8 cellular contexts compared by ENCODE assay signal in genomic region chr2:197309369-197310231, GRCh38. TPM values are rescaled to one million over a fixed set of nuclear protein-coding genes. Genes with fewer than 3 reads are reported as not detected.
A peak's percentile ranks its signal among the peaks of the same experiment; 100 is the strongest.
DNase-seq lines count a peak whose midpoint lies in the region; TF ChIP-seq lines count a peak whose summit lies in the region.

No MANE protein-coding gene starts in this region.

- peaks cover 30% of the 10 kb centered on the region for H3K36me3 Mint-ChIP-seq in activated naive CD8-positive, alpha-beta T cell treated with anti-CD3 and anti-CD28 coated beads for 36 hours

- H3K4me3 ChIP-seq in NT2/D1 (ENCODE audit: insufficient read length, low read depth) = peak overlapping the region; percentile 68
- peak overlapping the region; percentile 80 for H3K4me3 ChIP-seq in left ventricle myocardium inferior
- peak overlapping the region; percentile 64 to 70 for H3K4me3 ChIP-seq in prostate gland

- H3K9me3 ChIP-seq in NT2/D1 (ENCODE audit: insufficient read depth, low read length) (no peaks in the 10 kb centered on the region), left ventricle myocardium inferior (replicated peaks) (no peaks in the 10 kb centered on the region), prostate gland (no peaks in the 10 kb centered on the region)

- intact Hi-C loops in left ventricle myocardium inferior (cut with micrococcal nuclease) = loop anchor here (10.0 kb wide), 1 partner anchor 195 kb away; no protein-coding TSS in a partner anchor
- intact Hi-C loops in prostate gland (cut with DNase I) = loop anchor here (1.0 to 5.0 kb wide), 4 partner anchors 52 to 297 kb away; no protein-coding TSS in a partner anchor

- H3K27me3 ChIP-seq in NT2/D1 (ENCODE audit: insufficient read depth, insufficient read length) (peaks cover 50% of the 10 kb centered on the region), left ventricle myocardium inferior (ENCODE audit: low read depth) (no peaks in the 10 kb centered on the region), prostate gland (replicated peaks; ENCODE audit: insufficient read depth) (no peaks in the 10 kb centered on the region)

- H3K27me3 Mint-ChIP-seq in activated naive CD8-positive, alpha-beta T cell treated with anti-CD3 and anti-CD28 coated beads for 36 hours = no peaks in the 10 kb centered on the region

- H3K36me3 ChIP-seq in NT2/D1 (ENCODE audit: insufficient read depth, insufficient read length, low read length) = no peaks in the 10 kb centered on the region
- H3K36me3 ChIP-seq in left ventricle myocardium inferior = no peaks in the 10 kb centered on the region
- H3K36me3 ChIP-seq in prostate gland = no peaks in the 10 kb centered on the region

- H3K27ac Mint-ChIP-seq in activated naive CD8-positive, alpha-beta T cell treated with anti-CD3 and anti-CD28 coated beads for 36 hours = peak overlapping the region; percentile 90

- peak overlapping the region; percentile 83 for H3K27ac ChIP-seq in left ventricle myocardium inferior (replicated peaks)
- peak overlapping the region; percentile 68 to 82 for H3K27ac ChIP-seq in prostate gland

- WGBS in prostate gland = 13% methylated on average over 33 of the region's 35 CpGs

- no peak for TF ChIP-seq POLR2A in prostate gland (IDR thresholded peaks at IDR 0.05)

- H3K4me3 Mint-ChIP-seq in activated naive CD8-positive, alpha-beta T cell treated with anti-CD3 and anti-CD28 coated beads for 36 hours = peak overlapping the region; percentile 86

- peak overlapping the region; percentile 81 for H3K9ac ChIP-seq in NT2/D1 (ENCODE audit: insufficient read length, low read depth)

- DNase-seq in Ammon's horn (ENCODE audit: low spot score) = peak; percentile 54
- peak; percentile 60 for DNase-seq in GM20000 (ENCODE audit: low spot score)
- DNase-seq in NT2/D1 (ENCODE audit: low read depth, low spot score) = no peak
- DNase-seq in activated naive CD8-positive, alpha-beta T cell treated with anti-CD3 and anti-CD28 coated beads for 36 hours = peak; percentile 57
- DNase-seq in left ventricle myocardium inferior = peak; percentile 20
- peak; percentile 9 for DNase-seq in prostate gland (ENCODE audit: low spot score)
- no peak for DNase-seq in NCI-H2029 treated with DMSO at 0.1 percent for 48 hours (lab: John Stamatoyannopoulos, UW)
- DNase-seq in NCI-H2196 treated with DMSO at 0.1 percent for 48 hours (lab: John Stamatoyannopoulos, UW; ENCODE audit: unreplicated experiment) = no peak

- peaks cover 68% of the 10 kb centered on the region for H3K4me1 Mint-ChIP-seq in activated naive CD8-positive, alpha-beta T cell treated with anti-CD3 and anti-CD28 coated beads for 36 hours

- H3K9me3 Mint-ChIP-seq in activated naive CD8-positive, alpha-beta T cell treated with anti-CD3 and anti-CD28 coated beads for 36 hours = no peaks in the 10 kb centered on the region

- H3K4me1 ChIP-seq in NT2/D1 (ENCODE audit: insufficient read depth, insufficient read length) (peaks cover 3% of the 10 kb centered on the region), left ventricle myocardium inferior (peaks cover 46% of the 10 kb centered on the region), prostate gland (replicated peaks) (no peaks in the 10 kb centered on the region)

- TF ChIP-seq CTCF in GM20000 (IDR thresholded peaks at IDR 0.05; ENCODE audit: extremely low read depth, missing control alignments) = no peak
- TF ChIP-seq CTCF in left ventricle myocardium inferior (IDR thresholded peaks at IDR 0.05; ENCODE audit: borderline replicate concordance) = no peak
- no peak for TF ChIP-seq CTCF in prostate gland (IDR thresholded peaks at IDR 0.05)

RNA-seq across cellular contexts. Expression of gene ANKRD44, which starts 1.0 kb away (rescaled TPM):
- total RNA-seq in activated naive CD8-positive, alpha-beta T cell treated with anti-CD3 and anti-CD28 coated beads for 36 hours = 100 to 1,000 TPM; 118 to 121 TPM
- total RNA-seq in left ventricle myocardium inferior (7.1 TPM), prostate gland (10 to 100 TPM in 1 of 2 donors, 1 to 10 TPM in 1; 6.0 to 11.2 TPM)

Comparison
In these comparisons a context has a peak if more than half of its experiments do, and no peak if none do; other contexts are left out.
1. DNase-seq: peak in Ammon's horn (single experiment), GM20000 (single experiment), activated naive CD8-positive, alpha-beta T cell treated with anti-CD3 and anti-CD28 coated beads for 36 hours (single experiment), left ventricle myocardium inferior (single experiment) and prostate gland (single experiment); none in NT2/D1 (single experiment), NCI-H2029 treated with DMSO at 0.1 percent for 48 hours (single experiment) and NCI-H2196 treated with DMSO at 0.1 percent for 48 hours (single experiment).
2. RNA of gene ANKRD44, which starts 1.0 kb away (total RNA-seq): 118 to 121 TPM in activated naive CD8-positive, alpha-beta T cell treated with anti-CD3 and anti-CD28 coated beads for 36 hours; 6.0 to 11.2 TPM in prostate gland and 7.1 TPM in left ventricle myocardium inferior (single experiment); every median in the first group is over 4 times any median in the second.
3. Peak in every context shown above with its lines, with median percentiles within 50 percentile points of each other: H3K4me3 ChIP-seq.